Comparison of ENCODE assay signal across 10 cellular contexts in the genomic region with DNA sequence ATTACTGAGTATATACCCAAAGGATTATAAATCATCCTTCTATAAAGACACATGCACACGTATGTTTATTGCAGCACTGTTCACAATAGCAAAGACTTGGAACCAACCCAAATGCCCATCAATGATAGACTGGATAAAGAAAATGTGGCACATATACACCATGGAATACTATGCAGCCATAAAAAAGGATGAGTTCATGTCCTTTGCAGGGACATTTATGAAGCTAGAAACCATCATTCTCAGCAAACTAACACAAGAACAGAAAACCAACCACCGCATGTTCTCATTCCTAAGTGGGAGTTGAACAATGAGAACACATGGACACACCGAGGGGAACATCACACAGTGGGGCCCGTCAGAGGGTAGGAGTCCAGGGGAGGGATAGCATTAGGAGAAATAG. TPM values are rescaled to one million over a fixed set of nuclear protein-coding genes. Genes with fewer than 3 reads are reported as not detected.
"Had no signal": no experiment of that assay in that cellular context is flagged by ENCODE, and none has a peak within 500 bp of the region (broad histone marks: within the 10 kb centered on the region; RNA-seq: fewer than 3 reads in every experiment).

No MANE protein-coding gene starts in this region.

RNA-seq across cellular contexts. Expression of a gene that starts 50.8 kb away (rescaled TPM):
- total RNA-seq: suprapubic skin, temporal lobe, testis, thoracic aorta, transverse colon, upper lobe of right lung, ureter, vagina had no signal
- polyA plus RNA-seq: stomach, urinary bladder had no signal
